2 cellular contexts compared by ENCODE assay signal in the genomic region with DNA sequence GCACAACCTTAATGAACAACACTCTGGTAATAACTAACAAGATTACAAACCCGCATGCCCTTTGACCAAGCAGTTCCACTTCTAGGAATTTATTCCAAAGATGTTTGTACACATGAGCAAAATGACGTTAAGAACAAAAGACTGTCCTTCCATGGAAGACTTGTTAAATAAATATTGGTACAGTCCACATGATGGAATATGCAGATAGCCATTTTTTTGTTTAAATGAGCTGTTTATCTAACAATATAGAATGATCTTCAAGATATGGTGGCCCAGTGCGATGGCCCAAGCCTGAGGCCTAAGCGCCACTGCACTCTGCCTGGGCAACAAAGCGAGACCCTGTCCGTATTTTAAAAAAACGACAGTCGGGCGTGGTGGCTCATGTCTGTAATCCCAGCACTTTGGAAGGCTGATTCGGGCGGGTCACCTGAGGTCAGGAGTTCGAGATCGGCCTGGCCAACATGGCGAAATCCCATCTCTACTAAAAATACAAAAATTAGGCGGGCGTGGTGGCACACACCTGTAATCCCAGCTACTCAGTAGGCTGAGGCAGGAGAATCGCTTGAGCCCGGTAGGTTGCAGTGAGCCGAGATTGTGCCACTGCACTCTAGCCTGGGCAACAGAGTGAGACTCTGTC.
TF ChIP-seq lines count a peak whose summit lies in the region.

No MANE protein-coding gene starts in this region.

TF ChIP-seq in K562, 482 proteins besides CTCF, POLR2A, EP300 and RAD21:
- TF ChIP-seq, protein P1, sequence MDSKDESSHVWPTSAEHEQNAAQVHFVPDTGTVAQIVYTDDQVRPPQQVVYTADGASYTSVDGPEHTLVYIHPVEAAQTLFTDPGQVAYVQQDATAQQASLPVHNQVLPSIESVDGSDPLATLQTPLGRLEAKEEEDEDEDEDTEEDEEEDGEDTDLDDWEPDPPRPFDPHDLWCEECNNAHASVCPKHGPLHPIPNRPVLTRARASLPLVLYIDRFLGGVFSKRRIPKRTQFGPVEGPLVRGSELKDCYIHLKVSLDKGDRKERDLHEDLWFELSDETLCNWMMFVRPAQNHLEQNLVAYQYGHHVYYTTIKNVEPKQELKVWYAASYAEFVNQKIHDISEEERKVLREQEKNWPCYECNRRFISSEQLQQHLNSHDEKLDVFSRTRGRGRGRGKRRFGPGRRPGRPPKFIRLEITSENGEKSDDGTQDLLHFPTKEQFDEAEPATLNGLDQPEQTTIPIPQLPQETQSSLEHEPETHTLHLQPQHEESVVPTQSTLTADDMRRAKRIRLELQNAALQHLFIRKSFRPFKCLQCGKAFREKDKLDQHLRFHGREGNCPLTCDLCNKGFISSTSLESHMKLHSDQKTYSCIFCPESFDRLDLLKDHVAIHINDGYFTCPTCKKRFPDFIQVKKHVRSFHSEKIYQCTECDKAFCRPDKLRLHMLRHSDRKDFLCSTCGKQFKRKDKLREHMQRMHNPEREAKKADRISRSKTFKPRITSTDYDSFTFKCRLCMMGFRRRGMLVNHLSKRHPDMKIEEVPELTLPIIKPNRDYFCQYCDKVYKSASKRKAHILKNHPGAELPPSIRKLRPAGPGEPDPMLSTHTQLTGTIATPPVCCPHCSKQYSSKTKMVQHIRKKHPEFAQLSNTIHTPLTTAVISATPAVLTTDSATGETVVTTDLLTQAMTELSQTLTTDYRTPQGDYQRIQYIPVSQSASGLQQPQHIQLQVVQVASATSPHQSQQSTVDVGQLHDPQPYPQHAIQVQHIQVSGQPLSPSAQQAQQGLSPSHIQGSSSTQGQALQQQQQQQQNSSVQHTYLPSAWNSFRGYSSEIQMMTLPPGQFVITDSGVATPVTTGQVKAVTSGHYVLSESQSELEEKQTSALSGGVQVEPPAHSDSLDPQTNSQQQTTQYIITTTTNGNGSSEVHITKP (IDR thresholded peaks at IDR 0.05; ENCODE audit: partially characterized antibody) = peak; percentile 17
- no peak for TF ChIP-seq DEAF1 (CRISPR knock-in tag; IDR thresholded peaks at IDR 0.05)

TF ChIP-seq in HepG2, 621 proteins besides CTCF, POLR2A, EP300 and RAD21 (continues in another document):
- no peak for TF ChIP-seq GABPA (IDR thresholded peaks at IDR 0.05; ENCODE audit: low read depth, low read length)
- 0 out of 2 replicates have a peak, but pooled peaks have one; percentile 26 for TF ChIP-seq GABPA (CRISPR knock-in tag; IDR thresholded peaks at IDR 0.05; ENCODE audit: low read depth)
- peak; percentile 31; the same call in 1 of the 2 replicates for TF ChIP-seq KMT2B (CRISPR knock-in tag; IDR thresholded peaks at IDR 0.05)
- peak; percentile 39 for TF ChIP-seq PHF8 (CRISPR knock-in tag; IDR thresholded peaks at IDR 0.05)
- peak in 1 of 2 experiments; percentile 83; a peak in 1 of 4 replicates for TF ChIP-seq KLF16 (CRISPR knock-in tag; IDR thresholded peaks at IDR 0.05)
- TF ChIP-seq HOXA3 (CRISPR knock-in tag; IDR thresholded peaks at IDR 0.05) = peak; percentile 70; the same call in 1 of the 2 replicates
- no peak for TF ChIP-seq IRF9 (CRISPR knock-in tag; IDR thresholded peaks at IDR 0.05; ENCODE audit: borderline replicate concordance)
- TF ChIP-seq SP1 (IDR thresholded peaks at IDR 0.05) = no peak
- TF ChIP-seq SP1 (CRISPR knock-in tag; IDR thresholded peaks at IDR 0.05) = no peak
- peak; percentile 68; the same call in 1 of the 2 replicates for TF ChIP-seq MXD4 (CRISPR knock-in tag; IDR thresholded peaks at IDR 0.05)
- TF ChIP-seq SMAD1 (CRISPR knock-in tag; IDR thresholded peaks at IDR 0.05; ENCODE audit: borderline replicate concordance, low read depth) = peak; percentile 15; the same call in 1 of the 2 replicates
- no peak for TF ChIP-seq ZNF24 (IDR thresholded peaks at IDR 0.05)
- 0 out of 2 replicates have a peak, but pooled peaks have one; percentile 8 for TF ChIP-seq ZNF891 (CRISPR knock-in tag; IDR thresholded peaks at IDR 0.05)
- TF ChIP-seq ARNT2 (CRISPR knock-in tag; IDR thresholded peaks at IDR 0.05; ENCODE audit: low read depth) = peak; percentile 23; the same call in 1 of the 2 replicates
- TF ChIP-seq PRMT3 (CRISPR knock-in tag; IDR thresholded peaks at IDR 0.05; ENCODE audit: borderline replicate concordance, low read depth) = 0 out of 2 replicates have a peak, but pooled peaks have one; percentile 44
- TF ChIP-seq ZNF30 (CRISPR knock-in tag; IDR thresholded peaks at IDR 0.05) = 0 out of 2 replicates have a peak, but pooled peaks have one; percentile 85
- 0 out of 2 replicates have a peak, but pooled peaks have one; percentile 57 for TF ChIP-seq BHLHE40 (IDR thresholded peaks at IDR 0.05; ENCODE audit: low read length)
- peak; percentile 31; the same call in 1 of the 2 replicates for TF ChIP-seq ZSCAN9 (CRISPR knock-in tag; IDR thresholded peaks at IDR 0.05; ENCODE audit: borderline replicate concordance)
- peak; percentile 64; the same call in 1 of the 2 replicates for TF ChIP-seq ZNF264 (CRISPR knock-in tag; IDR thresholded peaks at IDR 0.05)
- TF ChIP-seq KDM2A (CRISPR knock-in tag; IDR thresholded peaks at IDR 0.05; ENCODE audit: borderline replicate concordance, low read depth) = 0 out of 2 replicates have a peak, but pooled peaks have one; percentile 7
- TF ChIP-seq ZFY (CRISPR knock-in tag; IDR thresholded peaks at IDR 0.05) = peak; percentile 78
- TF ChIP-seq FOXK2 (IDR thresholded peaks at IDR 0.05) = peak; percentile 73
- peak; percentile 91 for TF ChIP-seq ISL2 (CRISPR knock-in tag; IDR thresholded peaks at IDR 0.05)
- TF ChIP-seq, protein P2, sequence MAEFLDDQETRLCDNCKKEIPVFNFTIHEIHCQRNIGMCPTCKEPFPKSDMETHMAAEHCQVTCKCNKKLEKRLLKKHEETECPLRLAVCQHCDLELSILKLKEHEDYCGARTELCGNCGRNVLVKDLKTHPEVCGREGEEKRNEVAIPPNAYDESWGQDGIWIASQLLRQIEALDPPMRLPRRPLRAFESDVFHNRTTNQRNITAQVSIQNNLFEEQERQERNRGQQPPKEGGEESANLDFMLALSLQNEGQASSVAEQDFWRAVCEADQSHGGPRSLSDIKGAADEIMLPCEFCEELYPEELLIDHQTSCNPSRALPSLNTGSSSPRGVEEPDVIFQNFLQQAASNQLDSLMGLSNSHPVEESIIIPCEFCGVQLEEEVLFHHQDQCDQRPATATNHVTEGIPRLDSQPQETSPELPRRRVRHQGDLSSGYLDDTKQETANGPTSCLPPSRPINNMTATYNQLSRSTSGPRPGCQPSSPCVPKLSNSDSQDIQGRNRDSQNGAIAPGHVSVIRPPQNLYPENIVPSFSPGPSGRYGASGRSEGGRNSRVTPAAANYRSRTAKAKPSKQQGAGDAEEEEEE (CRISPR knock-in tag; IDR thresholded peaks at IDR 0.05; ENCODE audit: borderline replicate concordance) = no peak
- TF ChIP-seq ZNF354B (CRISPR knock-in tag; IDR thresholded peaks at IDR 0.05) = no peak
- TF ChIP-seq ZNF460 (CRISPR knock-in tag; IDR thresholded peaks at IDR 0.05; ENCODE audit: borderline replicate concordance) = peak; percentile 15; the same call in 1 of the 2 replicates
- peak; percentile 86 for TF ChIP-seq SATB2 (CRISPR knock-in tag; IDR thresholded peaks at IDR 0.05)
- no peak for TF ChIP-seq XBP1 (CRISPR knock-in tag; IDR thresholded peaks at IDR 0.05)
- TF ChIP-seq BRD4 (CRISPR knock-in tag; IDR thresholded peaks at IDR 0.05) = peak; percentile 71; the same call in 1 of the 2 replicates
- 0 out of 2 replicates have a peak, but pooled peaks have one; percentile 44 for TF ChIP-seq MTF2 (CRISPR knock-in tag; IDR thresholded peaks at IDR 0.05; ENCODE audit: borderline replicate concordance)
- TF ChIP-seq, protein P3, sequence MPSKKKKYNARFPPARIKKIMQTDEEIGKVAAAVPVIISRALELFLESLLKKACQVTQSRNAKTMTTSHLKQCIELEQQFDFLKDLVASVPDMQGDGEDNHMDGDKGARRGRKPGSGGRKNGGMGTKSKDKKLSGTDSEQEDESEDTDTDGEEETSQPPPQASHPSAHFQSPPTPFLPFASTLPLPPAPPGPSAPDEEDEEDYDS (CRISPR knock-in tag; IDR thresholded peaks at IDR 0.05) = peak; percentile 18; the same call in 1 of the 2 replicates
- TF ChIP-seq SPEN (CRISPR knock-in tag; IDR thresholded peaks at IDR 0.05; ENCODE audit: low read depth) = no peak
- no peak for TF ChIP-seq HNRNPH1 (optimal IDR thresholded peaks at IDR 0.05; ENCODE audit: low read depth, low read length)
- no peak for TF ChIP-seq FOXM1 (CRISPR knock-in tag; IDR thresholded peaks at IDR 0.05)
- TF ChIP-seq TEAD3 (CRISPR knock-in tag; optimal IDR thresholded peaks at IDR 0.05; ENCODE audit: borderline replicate concordance) = peak; percentile 37
- TF ChIP-seq ZNF225 (CRISPR knock-in tag; IDR thresholded peaks at IDR 0.05) = no peak
- TF ChIP-seq, protein P4, sequence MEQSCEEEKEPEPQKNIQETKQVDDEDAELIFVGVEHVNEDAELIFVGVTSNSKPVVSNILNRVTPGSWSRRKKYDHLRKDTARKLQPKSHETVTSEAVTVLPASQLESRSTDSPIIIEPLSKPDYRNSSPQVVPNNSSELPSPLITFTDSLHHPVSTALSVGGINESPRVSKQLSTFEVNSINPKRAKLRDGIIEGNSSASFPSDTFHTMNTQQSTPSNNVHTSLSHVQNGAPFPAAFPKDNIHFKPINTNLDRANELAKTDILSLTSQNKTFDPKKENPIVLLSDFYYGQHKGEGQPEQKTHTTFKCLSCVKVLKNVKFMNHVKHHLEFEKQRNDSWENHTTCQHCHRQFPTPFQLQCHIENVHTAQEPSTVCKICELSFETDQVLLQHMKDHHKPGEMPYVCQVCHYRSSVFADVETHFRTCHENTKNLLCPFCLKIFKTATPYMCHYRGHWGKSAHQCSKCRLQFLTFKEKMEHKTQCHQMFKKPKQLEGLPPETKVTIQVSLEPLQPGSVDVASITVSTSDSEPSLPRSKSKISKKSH (CRISPR knock-in tag; IDR thresholded peaks at IDR 0.05; ENCODE audit: borderline replicate concordance) = peak; percentile 84; the same call in 1 of the 2 replicates
- peak; percentile 71; the same call in 1 of the 2 replicates for TF ChIP-seq ZNF274 (CRISPR knock-in tag; IDR thresholded peaks at IDR 0.05)
- peak; percentile 69; the same call in 1 of the 2 replicates for TF ChIP-seq SIX1 (CRISPR knock-in tag; IDR thresholded peaks at IDR 0.05; ENCODE audit: borderline replicate concordance)
- TF ChIP-seq PHF5A (CRISPR knock-in tag; IDR thresholded peaks at IDR 0.05; ENCODE audit: low read depth, unreplicated experiment) = no peak
- TF ChIP-seq MIXL1 (CRISPR knock-in tag; IDR thresholded peaks at IDR 0.05) = peak; percentile 91
- peak; percentile 85 for TF ChIP-seq ZNF644 (CRISPR knock-in tag; IDR thresholded peaks at IDR 0.05; ENCODE audit: low read depth)
- peak; percentile 4 to 85 for TF ChIP-seq NR2F1 (CRISPR knock-in tag; IDR thresholded peaks at IDR 0.05)
- peak; percentile 46 for TF ChIP-seq CCDC6 (CRISPR knock-in tag; IDR thresholded peaks at IDR 0.05)
- 0 out of 2 replicates have a peak, but pooled peaks have one; percentile 60 for TF ChIP-seq ZNF367 (CRISPR knock-in tag; IDR thresholded peaks at IDR 0.05; ENCODE audit: borderline replicate concordance)
- TF ChIP-seq, protein P5, sequence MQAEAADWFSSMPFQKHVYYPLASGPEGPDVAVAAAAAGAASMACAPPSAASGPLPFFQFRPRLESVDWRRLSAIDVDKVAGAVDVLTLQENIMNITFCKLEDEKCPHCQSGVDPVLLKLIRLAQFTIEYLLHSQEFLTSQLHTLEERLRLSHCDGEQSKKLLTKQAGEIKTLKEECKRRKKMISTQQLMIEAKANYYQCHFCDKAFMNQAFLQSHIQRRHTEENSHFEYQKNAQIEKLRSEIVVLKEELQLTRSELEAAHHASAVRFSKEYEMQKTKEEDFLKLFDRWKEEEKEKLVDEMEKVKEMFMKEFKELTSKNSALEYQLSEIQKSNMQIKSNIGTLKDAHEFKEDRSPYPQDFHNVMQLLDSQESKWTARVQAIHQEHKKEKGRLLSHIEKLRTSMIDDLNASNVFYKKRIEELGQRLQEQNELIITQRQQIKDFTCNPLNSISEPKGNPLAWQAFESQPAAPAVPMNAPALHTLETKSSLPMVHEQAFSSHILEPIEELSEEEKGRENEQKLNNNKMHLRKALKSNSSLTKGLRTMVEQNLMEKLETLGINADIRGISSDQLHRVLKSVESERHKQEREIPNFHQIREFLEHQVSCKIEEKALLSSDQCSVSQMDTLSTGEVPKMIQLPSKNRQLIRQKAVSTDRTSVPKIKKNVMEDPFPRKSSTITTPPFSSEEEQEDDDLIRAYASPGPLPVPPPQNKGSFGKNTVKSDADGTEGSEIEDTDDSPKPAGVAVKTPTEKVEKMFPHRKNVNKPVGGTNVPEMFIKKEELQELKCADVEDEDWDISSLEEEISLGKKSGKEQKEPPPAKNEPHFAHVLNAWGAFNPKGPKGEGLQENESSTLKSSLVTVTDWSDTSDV (CRISPR knock-in tag; IDR thresholded peaks at IDR 0.05) = peak; percentile 32
- 0 out of 2 replicates have a peak, but pooled peaks have one; percentile 53 for TF ChIP-seq ARHGAP35 (CRISPR knock-in tag; IDR thresholded peaks at IDR 0.05; ENCODE audit: borderline replicate concordance)
- TF ChIP-seq HNF4A (CRISPR knock-in tag; IDR thresholded peaks at IDR 0.05) = peak; percentile 94
- peak; percentile 65 for TF ChIP-seq ZEB1 (IDR thresholded peaks at IDR 0.05; ENCODE audit: insufficient replicate concordance, low read depth)
- 0 out of 2 replicates have a peak, but pooled peaks have one; percentile 14 for TF ChIP-seq NFYB (CRISPR knock-in tag; IDR thresholded peaks at IDR 0.05)
- peak; percentile 88; the same call in 1 of the 2 replicates for TF ChIP-seq CHD4 (IDR thresholded peaks at IDR 0.05; ENCODE audit: borderline replicate concordance, low read length)
- peak; percentile 42; the same call in 1 of the 2 replicates for TF ChIP-seq STAT5B (CRISPR knock-in tag; IDR thresholded peaks at IDR 0.05)
- peak; percentile 99 for TF ChIP-seq SOX5 (CRISPR knock-in tag; IDR thresholded peaks at IDR 0.05; ENCODE audit: borderline replicate concordance)
- peak; percentile 75; the same call in 1 of the 2 replicates for TF ChIP-seq HOXD1 (CRISPR knock-in tag; IDR thresholded peaks at IDR 0.05)
- TF ChIP-seq, protein P6, sequence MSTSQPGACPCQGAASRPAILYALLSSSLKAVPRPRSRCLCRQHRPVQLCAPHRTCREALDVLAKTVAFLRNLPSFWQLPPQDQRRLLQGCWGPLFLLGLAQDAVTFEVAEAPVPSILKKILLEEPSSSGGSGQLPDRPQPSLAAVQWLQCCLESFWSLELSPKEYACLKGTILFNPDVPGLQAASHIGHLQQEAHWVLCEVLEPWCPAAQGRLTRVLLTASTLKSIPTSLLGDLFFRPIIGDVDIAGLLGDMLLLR (CRISPR knock-in tag; IDR thresholded peaks at IDR 0.05) = no peak
- TF ChIP-seq RXRB (CRISPR knock-in tag; IDR thresholded peaks at IDR 0.05; ENCODE audit: borderline replicate concordance) = peak; percentile 88
- no peak for TF ChIP-seq BRCA1 (CRISPR knock-in tag; IDR thresholded peaks at IDR 0.05)
- peak; percentile 100 for TF ChIP-seq BCL6 (CRISPR knock-in tag; IDR thresholded peaks at IDR 0.05)
